In genomic region chr19:55486971-55487883, GRCh38 we compare ENCODE assay signal across 1 cellular context.
TF ChIP-seq lines count a peak whose summit lies in the region.

No MANE protein-coding gene starts in this region.

TF ChIP-seq in HEK293, 187 proteins besides CTCF, POLR2A, EP300 and RAD21 (continued from another document and continues in another):
- TF ChIP-seq ZNF114 (tag by site-specific recombination; IDR thresholded peaks at IDR 0.05) (no peak), ZNF623 (tag by site-specific recombination; IDR thresholded peaks at IDR 0.05) (no peak), ZSCAN18 (tag by site-specific recombination; IDR thresholded peaks at IDR 0.05) (no peak), HIC1 (tag by site-specific recombination; IDR thresholded peaks at IDR 0.05) (peak; percentile 92), ZBTB10 (tag by site-specific recombination; IDR thresholded peaks at IDR 0.05) (peak; percentile 76), ZBTB17 (tag by site-specific recombination; IDR thresholded peaks at IDR 0.05) (peak; percentile 56), ZNF292 (tag by site-specific recombination; IDR thresholded peaks at IDR 0.05; ENCODE audit: borderline replicate concordance, low read depth) (no peak), ZBTB21 (tag by site-specific recombination; IDR thresholded peaks at IDR 0.05) (no peak), ZNF548 (tag by site-specific recombination; IDR thresholded peaks at IDR 0.05) (0 out of 2 replicates have a peak, but pooled peaks have one; percentile 30), KLF8 (tag by site-specific recombination; IDR thresholded peaks at IDR 0.05) (peak; percentile 54; the same call in 1 of the 2 replicates), ZNF26 (tag by site-specific recombination; IDR thresholded peaks at IDR 0.05) (no peak), ZFHX2 (tag by site-specific recombination; conservative IDR thresholded peaks at IDR 0.05) (peak; percentile 67), ZNF341 (tag by site-specific recombination; IDR thresholded peaks at IDR 0.05; ENCODE audit: low read depth) (no peak), KLF16 (tag by site-specific recombination; IDR thresholded peaks at IDR 0.05) (peak; percentile 87), SCRT2 (tag by site-specific recombination; IDR thresholded peaks at IDR 0.05) (peak; percentile 75), ZNF76 (tag by site-specific recombination; IDR thresholded peaks at IDR 0.05; ENCODE audit: borderline replicate concordance, low read depth) (no peak), ZEB2 (tag by site-specific recombination; IDR thresholded peaks at IDR 0.05) (peak; percentile 75), KLF9 (tag by site-specific recombination; IDR thresholded peaks at IDR 0.05; ENCODE audit: low read depth) (peak; percentile 86), REPIN1 (tag by site-specific recombination; IDR thresholded peaks at IDR 0.05; ENCODE audit: low read depth) (no peak), ZNF549 (tag by site-specific recombination; IDR thresholded peaks at IDR 0.05) (no peak), FEZF1 (tag by site-specific recombination; IDR thresholded peaks at IDR 0.05) (no peak), HOXC10 (CRISPR knock-in tag; IDR thresholded peaks at IDR 0.05) (no peak), ZNF223 (tag by site-specific recombination; IDR thresholded peaks at IDR 0.05) (0 out of 2 replicates have a peak, but pooled peaks have one; percentile 54), ZSCAN16 (tag by site-specific recombination; IDR thresholded peaks at IDR 0.05) (no peak), ZNF311 (tag by site-specific recombination; IDR thresholded peaks at IDR 0.05; ENCODE audit: borderline replicate concordance) (no peak), ZNF280D (tag by site-specific recombination; IDR thresholded peaks at IDR 0.05) (peak; percentile 30; the same call in 1 of the 2 replicates), ZNF776 (tag by site-specific recombination; IDR thresholded peaks at IDR 0.05; ENCODE audit: borderline replicate concordance) (no peak), ZNF629 (tag by site-specific recombination; IDR thresholded peaks at IDR 0.05) (peak; percentile 55; the same call in 1 of the 2 replicates), ZNF366 (tag by site-specific recombination; conservative IDR thresholded peaks at IDR 0.05) (peak; percentile 51), ZNF404 (tag by site-specific recombination; IDR thresholded peaks at IDR 0.05) (no peak), ZNF514 (tag by site-specific recombination; IDR thresholded peaks at IDR 0.05) (no peak), ZNF391 (tag by site-specific recombination; IDR thresholded peaks at IDR 0.05; ENCODE audit: borderline replicate concordance, low read depth) (0 out of 2 replicates have a peak, but pooled peaks have one; percentile 31), EGR2 (tag by site-specific recombination; IDR thresholded peaks at IDR 0.05; ENCODE audit: low read depth) (no peak), ZNF175 (tag by site-specific recombination; IDR thresholded peaks at IDR 0.05) (no peak), YY2 (tag by site-specific recombination; IDR thresholded peaks at IDR 0.05) (no peak), ZNF362 (tag by site-specific recombination; IDR thresholded peaks at IDR 0.05) (no peak)
- TF ChIP-seq, protein P1, sequence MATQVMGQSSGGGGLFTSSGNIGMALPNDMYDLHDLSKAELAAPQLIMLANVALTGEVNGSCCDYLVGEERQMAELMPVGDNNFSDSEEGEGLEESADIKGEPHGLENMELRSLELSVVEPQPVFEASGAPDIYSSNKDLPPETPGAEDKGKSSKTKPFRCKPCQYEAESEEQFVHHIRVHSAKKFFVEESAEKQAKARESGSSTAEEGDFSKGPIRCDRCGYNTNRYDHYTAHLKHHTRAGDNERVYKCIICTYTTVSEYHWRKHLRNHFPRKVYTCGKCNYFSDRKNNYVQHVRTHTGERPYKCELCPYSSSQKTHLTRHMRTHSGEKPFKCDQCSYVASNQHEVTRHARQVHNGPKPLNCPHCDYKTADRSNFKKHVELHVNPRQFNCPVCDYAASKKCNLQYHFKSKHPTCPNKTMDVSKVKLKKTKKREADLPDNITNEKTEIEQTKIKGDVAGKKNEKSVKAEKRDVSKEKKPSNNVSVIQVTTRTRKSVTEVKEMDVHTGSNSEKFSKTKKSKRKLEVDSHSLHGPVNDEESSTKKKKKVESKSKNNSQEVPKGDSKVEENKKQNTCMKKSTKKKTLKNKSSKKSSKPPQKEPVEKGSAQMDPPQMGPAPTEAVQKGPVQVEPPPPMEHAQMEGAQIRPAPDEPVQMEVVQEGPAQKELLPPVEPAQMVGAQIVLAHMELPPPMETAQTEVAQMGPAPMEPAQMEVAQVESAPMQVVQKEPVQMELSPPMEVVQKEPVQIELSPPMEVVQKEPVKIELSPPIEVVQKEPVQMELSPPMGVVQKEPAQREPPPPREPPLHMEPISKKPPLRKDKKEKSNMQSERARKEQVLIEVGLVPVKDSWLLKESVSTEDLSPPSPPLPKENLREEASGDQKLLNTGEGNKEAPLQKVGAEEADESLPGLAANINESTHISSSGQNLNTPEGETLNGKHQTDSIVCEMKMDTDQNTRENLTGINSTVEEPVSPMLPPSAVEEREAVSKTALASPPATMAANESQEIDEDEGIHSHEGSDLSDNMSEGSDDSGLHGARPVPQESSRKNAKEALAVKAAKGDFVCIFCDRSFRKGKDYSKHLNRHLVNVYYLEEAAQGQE (tag by site-specific recombination; IDR thresholded peaks at IDR 0.05): no peak
- TF ChIP-seq, protein P2, sequence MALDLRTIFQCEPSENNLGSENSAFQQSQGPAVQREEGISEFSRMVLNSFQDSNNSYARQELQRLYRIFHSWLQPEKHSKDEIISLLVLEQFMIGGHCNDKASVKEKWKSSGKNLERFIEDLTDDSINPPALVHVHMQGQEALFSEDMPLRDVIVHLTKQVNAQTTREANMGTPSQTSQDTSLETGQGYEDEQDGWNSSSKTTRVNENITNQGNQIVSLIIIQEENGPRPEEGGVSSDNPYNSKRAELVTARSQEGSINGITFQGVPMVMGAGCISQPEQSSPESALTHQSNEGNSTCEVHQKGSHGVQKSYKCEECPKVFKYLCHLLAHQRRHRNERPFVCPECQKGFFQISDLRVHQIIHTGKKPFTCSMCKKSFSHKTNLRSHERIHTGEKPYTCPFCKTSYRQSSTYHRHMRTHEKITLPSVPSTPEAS (tag by site-specific recombination; IDR thresholded peaks at IDR 0.05): peak; percentile 81
- TF ChIP-seq, protein P3, sequence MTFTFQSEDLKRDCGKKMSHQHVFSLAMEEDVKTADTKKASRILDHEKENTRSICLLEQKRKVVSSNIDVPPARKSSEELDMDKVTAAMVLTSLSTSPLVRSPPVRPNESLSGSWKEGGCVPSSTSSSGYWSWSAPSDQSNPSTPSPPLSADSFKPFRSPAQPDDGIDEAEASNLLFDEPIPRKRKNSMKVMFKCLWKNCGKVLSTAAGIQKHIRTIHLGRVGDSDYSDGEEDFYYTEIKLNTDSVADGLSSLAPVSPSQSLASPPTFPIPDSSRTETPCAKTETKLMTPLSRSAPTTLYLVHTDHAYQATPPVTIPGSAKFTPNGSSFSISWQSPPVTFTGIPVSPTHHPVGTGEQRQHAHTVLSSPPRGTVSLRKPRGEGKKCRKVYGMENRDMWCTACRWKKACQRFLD (tag by site-specific recombination; IDR thresholded peaks at IDR 0.05): no peak
- TF ChIP-seq, protein P4, sequence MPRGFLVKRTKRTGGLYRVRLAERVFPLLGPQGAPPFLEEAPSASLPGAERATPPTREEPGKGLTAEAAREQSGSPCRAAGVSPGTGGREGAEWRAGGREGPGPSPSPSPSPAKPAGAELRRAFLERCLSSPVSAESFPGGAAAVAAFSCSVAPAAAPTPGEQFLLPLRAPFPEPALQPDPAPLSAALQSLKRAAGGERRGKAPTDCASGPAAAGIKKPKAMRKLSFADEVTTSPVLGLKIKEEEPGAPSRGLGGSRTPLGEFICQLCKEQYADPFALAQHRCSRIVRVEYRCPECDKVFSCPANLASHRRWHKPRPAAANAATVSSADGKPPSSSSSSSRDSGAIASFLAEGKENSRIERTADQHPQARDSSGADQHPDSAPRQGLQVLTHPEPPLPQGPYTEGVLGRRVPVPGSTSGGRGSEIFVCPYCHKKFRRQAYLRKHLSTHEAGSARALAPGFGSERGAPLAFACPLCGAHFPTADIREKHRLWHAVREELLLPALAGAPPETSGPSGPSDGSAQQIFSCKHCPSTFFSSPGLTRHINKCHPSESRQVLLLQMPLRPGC (tag by site-specific recombination; IDR thresholded peaks at IDR 0.05): 0 out of 2 replicates have a peak, but pooled peaks have one; percentile 18
